8 cellular contexts compared by ENCODE assay signal in the genomic region with DNA sequence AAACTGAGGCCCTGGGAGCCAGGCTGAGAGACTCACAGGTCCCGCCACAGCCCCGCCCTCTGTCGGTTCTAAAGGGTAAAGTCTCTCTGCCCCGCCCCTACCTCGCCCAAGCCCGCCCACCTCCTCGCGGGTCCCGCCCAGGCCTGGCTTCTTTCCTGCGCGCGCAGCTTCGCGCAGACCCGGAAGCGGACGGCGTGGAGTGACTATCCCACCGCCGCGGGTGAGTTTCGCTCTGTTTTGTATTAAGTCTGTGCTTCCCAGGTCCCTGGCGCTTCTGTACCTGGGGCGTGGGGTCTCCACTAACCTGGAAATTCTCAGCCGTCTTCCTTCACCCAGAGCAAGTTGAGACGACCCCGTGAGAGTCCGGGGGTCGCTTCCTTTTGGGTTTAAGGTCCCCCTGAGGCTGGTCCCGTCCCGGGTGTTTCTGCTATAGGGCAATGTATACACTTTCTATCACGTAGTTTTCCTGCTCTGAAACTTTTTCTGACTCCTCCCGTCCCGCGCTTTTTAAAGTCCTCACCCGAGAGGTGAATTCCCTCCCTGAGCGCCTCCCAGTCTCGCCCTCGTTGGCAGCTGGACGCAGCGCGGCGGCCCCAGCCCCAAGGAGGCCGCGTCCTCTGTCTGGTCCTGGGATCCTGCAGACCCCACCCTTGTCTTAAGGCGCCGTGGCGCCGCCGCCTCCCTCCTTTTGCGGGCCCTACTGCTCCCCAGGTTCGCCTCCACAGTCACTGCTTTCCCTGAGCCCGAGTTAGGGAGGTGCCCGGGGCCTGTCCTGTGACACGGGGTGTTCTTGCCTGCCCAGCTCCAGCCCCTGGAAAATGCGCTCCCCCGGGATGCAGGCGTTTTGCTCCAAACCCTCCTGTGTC.
DNase-seq lines count a peak whose midpoint lies in the region; ATAC-seq and TF ChIP-seq lines count a peak whose summit lies in the region.

TSS of gene ZNF765 (plus strand) at position 176 of the 866 bp plus-strand sequence. CDS start 2,867 bp downstream, outside the sequence.

- DNase-seq in NCI-H1930 (lab: John Stamatoyannopoulos, UW), result peak; percentile 90 to 94
- DNase-seq in T-helper 22 cell (ENCODE audit: low read depth), result peak; percentile 85
- DNase-seq in astrocyte of the hippocampus (ENCODE audit: low read depth, low spot score), result peak; percentile 98
- DNase-seq in hypothalamus (lab: John Stamatoyannopoulos, UW), result peak; percentile 16 to 95 (median 86)
- DNase-seq in retinal pigment epithelial cell (ENCODE audit: low read depth), result peak; percentile 43

- ATAC-seq in GM18502 (IDR thresholded peaks at IDR 0.05; ENCODE audit: poor library complexity, unreplicated experiment), result peak; percentile 95
- peak; percentile 83 for ATAC-seq in HG02938 (IDR thresholded peaks at IDR 0.05; ENCODE audit: unreplicated experiment)
- no peak for ATAC-seq in HG03469 (IDR thresholded peaks at IDR 0.05; ENCODE audit: unreplicated experiment)

- peak within 1 kb of the TSS; percentile 86 for H3K4me3 ChIP-seq in retinal pigment epithelial cell (ENCODE audit: low read length)

- peak; percentile 46 for TF ChIP-seq CTCF in retinal pigment epithelial cell (conservative IDR thresholded peaks at IDR 0.05; ENCODE audit: low read depth, low read length)

Comparison
In these comparisons a context has a peak if more than half of its experiments do, and no peak if none do; other contexts are left out.
1. DNase-seq: peak in every context shown above with its lines; median percentile 98 in astrocyte of the hippocampus; 92 in NCI-H1930; 86 in hypothalamus; 85 in T-helper 22 cell; 43 in retinal pigment epithelial cell.